ENCODE assay signal across 18 cellular contexts in the genomic region with DNA sequence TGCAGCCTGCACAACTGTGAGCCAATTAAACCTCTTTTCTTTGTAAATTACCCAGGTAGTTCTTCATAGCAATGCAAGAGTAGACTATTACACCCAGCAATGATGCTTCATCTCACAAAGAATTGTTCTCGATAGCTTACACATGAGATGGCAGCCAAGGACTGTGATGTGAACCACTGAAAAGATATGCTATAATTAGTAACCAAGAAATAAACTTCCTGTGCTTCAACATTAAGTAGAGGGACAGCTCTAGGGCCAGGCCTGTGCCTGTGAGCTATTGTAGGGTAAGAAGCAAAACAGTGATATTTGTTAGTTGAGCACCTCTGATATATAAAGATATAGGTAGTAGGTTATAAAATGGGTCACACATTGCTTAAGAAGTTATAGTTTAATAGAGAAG. TPM values are rescaled to one million over a fixed set of nuclear protein-coding genes. Genes with fewer than 3 reads are reported as not detected.
"Had no signal": no experiment of that assay in that cellular context is flagged by ENCODE, and none has a peak within 500 bp of the region (broad histone marks: within the 10 kb centered on the region; RNA-seq: fewer than 3 reads in every experiment).

No MANE protein-coding gene starts in this region.

- H3K9me3 Mint-ChIP-seq: activated CD8-positive, alpha-beta T cell treated with anti-CD3 and anti-CD28 coated beads for 36 hours had no signal

- H3K27me3 ChIP-seq: cardiac muscle cell, colonic mucosa, right lobe of liver, suprapubic skin, upper lobe of right lung had no signal

- H3K9me3 ChIP-seq: colonic mucosa, right lobe of liver, suprapubic skin, upper lobe of right lung had no signal

- H3K4me3 Mint-ChIP-seq: activated CD8-positive, alpha-beta T cell treated with anti-CD3 and anti-CD28 coated beads for 36 hours; activated T-cell treated with anti-CD3 and anti-CD28 coated beads, Interleukin-2, amount 50 U/mL, for 4 hours; memory B cell; nephron; T-helper 17 cell had no signal

- H3K27me3 Mint-ChIP-seq: memory B cell, progenitor cell of endocrine pancreas, T-helper 17 cell had no signal

- H3K4me3 ChIP-seq: cardiac muscle cell, colonic mucosa, right lobe of liver, suprapubic skin, upper lobe of right lung had no signal

- H3K27ac Mint-ChIP-seq: activated CD8-positive, alpha-beta T cell treated with anti-CD3 and anti-CD28 coated beads for 36 hours; memory B cell; progenitor cell of endocrine pancreas; T-helper 17 cell had no signal

- H3K27ac ChIP-seq: cardiac muscle cell, colonic mucosa, right lobe of liver, suprapubic skin, upper lobe of right lung had no signal

- H3K4me1 ChIP-seq: colonic mucosa, right lobe of liver had no signal

- H3K36me3 ChIP-seq: cardiac muscle cell, colonic mucosa, right lobe of liver, suprapubic skin, upper lobe of right lung had no signal

- DNase-seq: activated CD4-positive, alpha-beta T cell treated with anti-CD3 and anti-CD28 coated beads for 48 hours; activated CD8-positive, alpha-beta T cell treated with anti-CD3 and anti-CD28 coated beads for 36 hours; activated effector memory CD4-positive, alpha-beta T cell treated with Interleukin-2 at 50 U/mL for 16 hours; activated naive CD4-positive, alpha-beta T cell treated with anti-CD3 and anti-CD28 coated beads, Interleukin-2, amount 50 U/mL, for 16 hours; activated T-cell treated with anti-CD3 and anti-CD28 coated beads, Interleukin-2, amount 50 U/mL, for 4 hours; colonic mucosa; foreskin melanocyte; head of caudate nucleus; occipital lobe; right lobe of liver; stimulated activated naive CD8-positive, alpha-beta T cell treated with anti-CD3 and anti-CD28 coated beads, Interleukin-15, Interleukin-2, amounts not matched to agents 100 U/mL and 50 U/mL, for 24 hours; T-helper 17 cell; upper lobe of right lung had no signal

- H3K4me1 Mint-ChIP-seq: memory B cell, T-helper 17 cell had no signal

- ATAC-seq: activated CD8-positive, alpha-beta T cell treated with anti-CD3 and anti-CD28 coated beads for 36 hours; activated T-cell treated with anti-CD3 and anti-CD28 coated beads, Interleukin-2, amount 50 U/mL, for 4 hours; right lobe of liver; stimulated activated naive CD8-positive, alpha-beta T cell treated with anti-CD3 and anti-CD28 coated beads, Interleukin-15, Interleukin-2, amounts not matched to agents 100 U/mL and 50 U/mL, for 24 hours; T-helper 17 cell; upper lobe of right lung had no signal

RNA-seq across cellular contexts. Expression of a gene that starts 41.8 kb away (rescaled TPM):
- total RNA-seq: T-helper 17 cell had no signal
